In the genomic region with DNA sequence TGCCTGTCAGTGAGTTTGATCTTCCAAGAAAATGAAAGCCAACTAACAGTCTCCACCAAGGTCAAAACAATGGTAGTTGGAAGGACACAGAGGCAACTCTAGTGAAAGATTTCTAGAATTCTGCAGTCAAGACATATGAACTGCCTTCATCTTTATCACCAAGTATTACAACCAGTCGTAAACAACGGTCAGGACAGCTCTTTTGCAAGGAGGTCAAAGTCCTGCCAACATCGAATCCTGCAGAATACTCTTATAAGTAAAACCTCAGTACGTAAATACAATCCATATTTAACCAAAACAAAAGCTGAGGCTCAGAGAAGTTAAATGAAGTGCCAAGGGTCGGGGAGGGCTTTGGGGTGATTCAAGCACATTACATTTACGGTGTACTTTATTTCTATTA, we compare ENCODE assay signal across 16 cellular contexts.
"Had no signal": no experiment of that assay in that cellular context is flagged by ENCODE, and none has a peak within 500 bp of the region (broad histone marks: within the 10 kb centered on the region; RNA-seq: fewer than 3 reads in every experiment).

No MANE protein-coding gene starts in this region.

- H3K27me3 Mint-ChIP-seq: activated naive CD8-positive, alpha-beta T cell treated with anti-CD3 and anti-CD28 coated beads for 36 hours; naive thymus-derived CD4-positive, alpha-beta T cell had no signal

- H3K27ac ChIP-seq: brain microvascular endothelial cell, neutrophil, upper lobe of left lung had no signal

- H3K9me3 Mint-ChIP-seq: activated naive CD8-positive, alpha-beta T cell treated with anti-CD3 and anti-CD28 coated beads for 36 hours; activated T-helper 1 cell treated with anti-CD3 and anti-CD28 coated beads, Interleukin-12 subunit alpha, Interleukin-12 subunit beta, Interleukin-2, Interleukin-4 antibody, amounts not matched to agents 30 ng/mL and 10 ng/mL and 1 ng/mL, durations not matched to agents 14 hours and 24 hours and 36 hours; naive thymus-derived CD4-positive, alpha-beta T cell had no signal

- H3K27ac Mint-ChIP-seq: activated naive CD8-positive, alpha-beta T cell treated with anti-CD3 and anti-CD28 coated beads for 36 hours; activated T-helper 1 cell treated with anti-CD3 and anti-CD28 coated beads, Interleukin-12 subunit alpha, Interleukin-12 subunit beta, Interleukin-2, Interleukin-4 antibody, amounts not matched to agents 30 ng/mL and 10 ng/mL and 1 ng/mL, durations not matched to agents 14 hours and 24 hours and 36 hours; naive thymus-derived CD4-positive, alpha-beta T cell had no signal

- H3K27me3 ChIP-seq: brain microvascular endothelial cell, neutrophil, upper lobe of left lung had no signal

- H3K4me3 Mint-ChIP-seq: activated naive CD8-positive, alpha-beta T cell treated with anti-CD3 and anti-CD28 coated beads for 36 hours; activated T-helper 1 cell treated with anti-CD3 and anti-CD28 coated beads, Interleukin-12 subunit alpha, Interleukin-12 subunit beta, Interleukin-2, Interleukin-4 antibody, amounts not matched to agents 30 ng/mL and 10 ng/mL and 1 ng/mL, durations not matched to agents 14 hours and 24 hours and 36 hours had no signal

- ATAC-seq: activated CD4-positive, CD25-positive, alpha-beta regulatory T cell treated with anti-CD3 and anti-CD28 coated beads, Interleukin-2, amount 50 U/mL, for 24 hours; left lobe of liver; naive thymus-derived CD4-positive, alpha-beta T cell; stimulated activated naive CD8-positive, alpha-beta T cell treated with anti-CD3 and anti-CD28 coated beads, Interleukin-15, Interleukin-2, amounts not matched to agents 100 U/mL and 50 U/mL, for 24 hours had no signal

- H3K4me3 ChIP-seq: upper lobe of left lung had no signal

- H3K9me3 ChIP-seq: neutrophil, upper lobe of left lung had no signal

- DNase-seq: activated CD4-positive, alpha-beta T cell treated with anti-CD3 and anti-CD28 coated beads, Interleukin-2, amount 50 U/mL, for 1 hour; activated CD8-positive, alpha-beta memory T cell treated with anti-CD3 and anti-CD28 coated beads for 24 hours; activated naive CD8-positive, alpha-beta T cell treated with anti-CD3 and anti-CD28 coated beads for 36 hours; brain microvascular endothelial cell; cerebellar nuclear complex; dermis blood vessel endothelial cell; islet precursor cell; mammary epithelial cell; naive thymus-derived CD4-positive, alpha-beta T cell; stimulated activated naive CD8-positive, alpha-beta T cell treated with anti-CD3 and anti-CD28 coated beads, Interleukin-15, Interleukin-2, amounts not matched to agents 100 U/mL and 50 U/mL, for 24 hours; T-helper 9 cell; upper lobe of left lung had no signal
